10 cellular contexts compared by ENCODE assay signal in genomic region chr6:166951670-166952060, GRCh38. TPM values are rescaled to one million over a fixed set of nuclear protein-coding genes. Genes with fewer than 3 reads are reported as not detected.
DNase-seq lines count a peak whose midpoint lies in the region; ATAC-seq, FAIRE-seq and TF ChIP-seq lines count a peak whose summit lies in the region.
"Had no signal": no experiment of that assay in that cellular context is flagged by ENCODE, and none has a peak within 500 bp of the region (broad histone marks: within the 10 kb centered on the region; RNA-seq: fewer than 3 reads in every experiment).

No MANE protein-coding gene starts in this region.

- H3K79me2 ChIP-seq in OCI-LY3 (ENCODE audit: low read length): no peaks in the 10 kb centered on the region
- H3K79me2 ChIP-seq in K562 (ENCODE audit: control insufficient read depth, insufficient read depth, low read length): peaks cover 15% of the 10 kb centered on the region

- H3K9me3 ChIP-seq in OCI-LY3 (ENCODE audit: insufficient read depth, low read length) (no peaks in the 10 kb centered on the region), K562 (replicated peaks; ENCODE audit: control insufficient read depth, insufficient read depth, low read depth, low read length) (no peaks in the 10 kb centered on the region)

- BruUV-seq in K562 (replicated peaks; lab: Mats Ljungman, UMichigan): no TSS peak

- peaks cover 19% of the 10 kb centered on the region for H3K27me3 ChIP-seq in OCI-LY3 (ENCODE audit: low read depth, low read length)
- no peaks in the 10 kb centered on the region for H3K27me3 ChIP-seq in K562 (ENCODE audit: control insufficient read depth in 2 of 2, insufficient read depth in 2 of 2, low read length in 2 of 2)

- H4K20me1 ChIP-seq in OCI-LY3 (ENCODE audit: insufficient read depth, low read length): peaks cover 34% of the 10 kb centered on the region
- no peaks in the 10 kb centered on the region; the same call in 1 of the 2 replicates for H4K20me1 ChIP-seq in K562 (replicated peaks; ENCODE audit: control insufficient read depth, insufficient read depth, low read length)

- H3K36me3 ChIP-seq in OCI-LY3 (replicated peaks; ENCODE audit: low read depth, low read length) (peaks cover 14% of the 10 kb centered on the region), K562 (ENCODE audit: control insufficient read depth, insufficient read depth, low read length) (peaks cover 26% of the 10 kb centered on the region; the same call in 2 of the 3 replicates)

- peaks cover 2% of the 10 kb centered on the region for H3K9me1 ChIP-seq in K562 (ENCODE audit: control insufficient read depth, insufficient read depth, low read length)

- CTCF ChIA-PET in K562 (lab: Yijun Ruan, JAX; ENCODE audit: low intra/inter-chr PET ratio): interaction anchor here (2.0 kb wide), 1 partner anchor 165 kb away, joined by 9 read pairs; no protein-coding TSS in a partner anchor

- DNase-seq in activated effector memory CD4-positive, alpha-beta T cell treated with anti-CD3 and anti-CD28 coated beads, Interleukin-2, amount 50 U/mL, for 16 hours: peak; percentile 63
- no peak for DNase-seq in activated effector memory CD4-positive, alpha-beta T cell treated with Interleukin-2 at 50 U/mL for 16 hours
- DNase-seq in K562 (ENCODE audit: extremely low read depth in 1 of 4, low spot score in 3 of 4) (no peak), NCI-H774 (lab: John Stamatoyannopoulos, UW) (no peak), DMS79 (lab: John Stamatoyannopoulos, UW) (no peak)
- no peak for DNase-seq in stimulated activated naive B cell treated with anti-CD40 and anti-IgM and Interleukin-4, amounts not matched to agents 10 μg/mL and 1 μg/mL and 100 μg/mL, for 72 hours
- DNase-seq: NCI-H446 treated with DMSO at 0.1 percent for 48 hours had no signal

- H3K27ac ChIP-seq in OCI-LY3 (ENCODE audit: low read length) (peak overlapping the region; percentile 89), K562 (ENCODE audit: extremely low read depth, low read depth, low read length) (no peak overlapping the region)

- peak overlapping the region; percentile 98; the same call in 1 of the 2 replicates for H3K4me2 ChIP-seq in OCI-LY3 (ENCODE audit: low read length)
- H3K4me2 ChIP-seq in K562 (ENCODE audit: insufficient read depth, low read length): no peak overlapping the region

- TF ChIP-seq POLR2A in K562 (conservative IDR thresholded peaks at IDR 0.05): no peak

- H3K27ac Mint-ChIP-seq in stimulated activated naive B cell treated with anti-CD40 and anti-IgM and Interleukin-4, amounts not matched to agents 10 μg/mL and 1 μg/mL and 100 μg/mL, for 72 hours: peak overlapping the region; percentile 96

- peaks cover 45 to 66% of the 10 kb centered on the region in 2 donors for H3K4me1 Mint-ChIP-seq in stimulated activated naive B cell treated with anti-CD40 and anti-IgM and Interleukin-4, amounts not matched to agents 10 μg/mL and 1 μg/mL and 100 μg/mL, for 72 hours

- TF ChIP-seq CTCF in OCI-LY3 (IDR thresholded peaks at IDR 0.05; ENCODE audit: low read depth, low read length) (no peak), K562 (IDR thresholded peaks at IDR 0.05 in 2 of 3, conservative IDR thresholded peaks at IDR 0.05 in 1 of 3; ENCODE audit: insufficient read depth in 2 of 3, low read depth in 1 of 3, low read length in 3 of 3) (no peak; a peak in 1 of 6 replicates)

- H3K4me3 Mint-ChIP-seq in stimulated activated naive B cell treated with anti-CD40 and anti-IgM and Interleukin-4, amounts not matched to agents 10 μg/mL and 1 μg/mL and 100 μg/mL, for 72 hours: peak overlapping the region; percentile 86 to 87

- ATAC-seq in K562 (no peak), HG02798 (IDR thresholded peaks at IDR 0.05; ENCODE audit: poor library complexity, unreplicated experiment) (no peak)
- ATAC-seq in stimulated activated naive B cell treated with anti-CD40 and anti-IgM and Interleukin-4, amounts not matched to agents 10 μg/mL and 1 μg/mL and 100 μg/mL, for 72 hours (replicated peaks): no peak

- TF ChIP-seq EP300 in K562 (IDR thresholded peaks at IDR 0.05; ENCODE audit: low read length): no peak

- H3K27me3 Mint-ChIP-seq in stimulated activated naive B cell treated with anti-CD40 and anti-IgM and Interleukin-4, amounts not matched to agents 10 μg/mL and 1 μg/mL and 100 μg/mL, for 72 hours: no peaks in the 10 kb centered on the region

- POLR2A ChIA-PET in K562 (lab: Yijun Ruan, JAX): interaction anchor here (0.7 to 1.7 kb wide), 4 partner anchors 9 to 132 kb away, joined by 3 to 4 read pairs (median 4); no protein-coding TSS in a partner anchor

- H3K9ac ChIP-seq in OCI-LY3 (ENCODE audit: low read length): no peak overlapping the region
- H3K9ac ChIP-seq in K562 (ENCODE audit: insufficient read depth in 1 of 2, low read depth in 2 of 2, low read length in 2 of 2): no peak overlapping the region

- intact Hi-C loops in K562 (cut with micrococcal nuclease): loop anchor here (1.0 to 2.0 kb wide), 3 partner anchors 101 to 191 kb away; no protein-coding TSS in a partner anchor

- peak overlapping the region; percentile 30; the same call in 1 of the 2 replicates for H3K4me3 ChIP-seq in OCI-LY3 (ENCODE audit: low read length)
- H3K4me3 ChIP-seq in K562: no peak overlapping the region

- FAIRE-seq in K562 (lab: Jason Lieb, UNC): no peak
- FAIRE-seq: bronchial epithelial cell had no signal

- H2AFZ ChIP-seq in OCI-LY3 (ENCODE audit: low read depth, low read length) (no peak overlapping the region), K562 (ENCODE audit: low read depth, low read length) (no peak overlapping the region)

- 38% methylated on average over 3 of the region's 3 CpGs for WGBS in K562 (ENCODE audit: insufficient coverage, low coverage, missing lambda C conversion rate)

- H3K4me1 ChIP-seq in OCI-LY3 (ENCODE audit: low read length): peaks cover 51% of the 10 kb centered on the region
- peaks cover 25 to 31% of the 10 kb centered on the region in 2 experiments for H3K4me1 ChIP-seq in K562 (replicated peaks in 1 of 2; ENCODE audit: control insufficient read depth in 2 of 2, insufficient read depth in 2 of 2, low read length in 2 of 2)

- H3K9me3 Mint-ChIP-seq in stimulated activated naive B cell treated with anti-CD40 and anti-IgM and Interleukin-4, amounts not matched to agents 10 μg/mL and 1 μg/mL and 100 μg/mL, for 72 hours: no peaks in the 10 kb centered on the region

- in situ Hi-C loops in K562 (cut with MboI): loop anchor here (10.0 kb wide), 1 partner anchor 177 kb away; no protein-coding TSS in a partner anchor

- H3K36me3 Mint-ChIP-seq in stimulated activated naive B cell treated with anti-CD40 and anti-IgM and Interleukin-4, amounts not matched to agents 10 μg/mL and 1 μg/mL and 100 μg/mL, for 72 hours: peaks cover 11 to 16% of the 10 kb centered on the region in 2 donors

- TF ChIP-seq RAD21 in K562 (CRISPR knock-in tag; conservative IDR thresholded peaks at IDR 0.05 in 1 of 2, IDR thresholded peaks at IDR 0.05 in 1 of 2): no peak

TF ChIP-seq in K562, 482 proteins besides CTCF, POLR2A, EP300 and RAD21 (continues in another document):
- TF ChIP-seq POLR2B (IDR thresholded peaks at IDR 0.05; ENCODE audit: low read depth, partially characterized antibody): no peak
- TF ChIP-seq, protein P1, sequence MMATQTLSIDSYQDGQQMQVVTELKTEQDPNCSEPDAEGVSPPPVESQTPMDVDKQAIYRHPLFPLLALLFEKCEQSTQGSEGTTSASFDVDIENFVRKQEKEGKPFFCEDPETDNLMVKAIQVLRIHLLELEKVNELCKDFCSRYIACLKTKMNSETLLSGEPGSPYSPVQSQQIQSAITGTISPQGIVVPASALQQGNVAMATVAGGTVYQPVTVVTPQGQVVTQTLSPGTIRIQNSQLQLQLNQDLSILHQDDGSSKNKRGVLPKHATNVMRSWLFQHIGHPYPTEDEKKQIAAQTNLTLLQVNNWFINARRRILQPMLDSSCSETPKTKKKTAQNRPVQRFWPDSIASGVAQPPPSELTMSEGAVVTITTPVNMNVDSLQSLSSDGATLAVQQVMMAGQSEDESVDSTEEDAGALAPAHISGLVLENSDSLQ (IDR thresholded peaks at IDR 0.05): no peak

RNA-seq across cellular contexts. Expression of gene RNASET2, which starts 4.7 kb away (rescaled TPM):
- total RNA-seq in K562 (2011; cell fraction: chromatin; rRNA removed; ENCODE audit: low replicate concordance): 55.9 TPM in 2 replicates
- 54.7 and 61.6 TPM in 2 replicates for total RNA-seq in K562 (2011; cell fraction: nucleolus; rRNA removed)
- total RNA-seq in K562 (2011; cell fraction: nucleoplasm; rRNA removed): 64.9 and 75.9 TPM in 2 replicates
- total RNA-seq in K562 (2014; rRNA removed) (138 and 168 TPM in 2 replicates), K562 (2014; rRNA removed; fragmentation: Illumina TruSeq; extraction: Trizol) (66.4 and 66.9 TPM in 2 replicates), K562 (2015; rRNA removed; fragmentation: Illumina TruSeq; extraction: Trizol) (130 and 141 TPM in 2 replicates), K562 (2021) (99.2 and 105 TPM in 2 replicates)
- polyA plus RNA-seq in K562 (2011; rRNA removed) (46.4 and 211 TPM in 2 replicates), K562 (2014; fragmentation: Illumina TruSeq; extraction: Trizol) (75.2 and 91.3 TPM in 2 replicates), K562 (2014; fragmentation: Nextera tagmentation; extraction: Ambion mirVana) (10 to 100 TPM in 1 of 2 experiments, 1 to 10 TPM in 1; 7.4 to 15.8 TPM), K562 (2014; rRNA removed) (108 and 124 TPM in 2 replicates)
- 45.3 and 139 TPM in 2 replicates for polyA plus RNA-seq in K562 (2011; cell fraction: cytosol; rRNA removed)
- 31.3 and 148 TPM in 2 replicates for polyA plus RNA-seq in K562 (2011; cell fraction: nucleus; rRNA removed)
- 137 and 140 TPM in 2 replicates for polyA plus RNA-seq in K562 (2012)
- polyA minus RNA-seq in K562 (2011; rRNA and poly(A)+ RNA removed): 20.3 and 116 TPM in 2 replicates
- polyA minus RNA-seq in K562 (2011; cell fraction: cytosol; rRNA and poly(A)+ RNA removed): 14.3 and 84.4 TPM in 2 replicates
- 9.3 and 51.3 TPM in 2 replicates for polyA minus RNA-seq in K562 (2011; cell fraction: nucleus; rRNA and poly(A)+ RNA removed)

RNA-seq across cellular contexts. Expression of gene CEP43, which starts 47.5 kb away (rescaled TPM):
- 34.2 and 114 TPM in 2 replicates for total RNA-seq in K562 (2011; cell fraction: chromatin; rRNA removed; ENCODE audit: low replicate concordance)
- 16.7 and 17.3 TPM in 2 replicates for total RNA-seq in K562 (2011; cell fraction: nucleolus; rRNA removed)
- 37.0 and 57.8 TPM in 2 replicates for total RNA-seq in K562 (2011; cell fraction: nucleoplasm; rRNA removed)
- total RNA-seq in K562 (2014; rRNA removed): 42.2 and 43.3 TPM in 2 replicates
- 53.8 and 57.2 TPM in 2 replicates for total RNA-seq in K562 (2014; rRNA removed; fragmentation: Illumina TruSeq; extraction: Trizol)
- 47.8 and 53.8 TPM in 2 replicates for total RNA-seq in K562 (2015; rRNA removed; fragmentation: Illumina TruSeq; extraction: Trizol)
- 31.4 and 36.5 TPM in 2 replicates for total RNA-seq in K562 (2021)
- 47.4 and 55.7 TPM in 2 replicates for polyA plus RNA-seq in K562 (2011; rRNA removed)
- polyA plus RNA-seq in K562 (2011; cell fraction: cytosol; rRNA removed): 8.0 and 16.6 TPM in 2 replicates
- polyA plus RNA-seq in K562 (2011; cell fraction: nucleus; rRNA removed): 45.3 and 63.2 TPM in 2 replicates
- 20.9 and 24.4 TPM in 2 replicates for polyA plus RNA-seq in K562 (2012)
- 41.0 and 52.1 TPM in 2 replicates for polyA plus RNA-seq in K562 (2014; fragmentation: Illumina TruSeq; extraction: Trizol)
- polyA plus RNA-seq in K562 (2014; fragmentation: Nextera tagmentation; extraction: Ambion mirVana): 10 to 100 TPM; 15.2 to 19.3 TPM
- 47.4 and 52.7 TPM in 2 replicates for polyA plus RNA-seq in K562 (2014; rRNA removed)
- 58.5 and 58.8 TPM in 2 replicates for polyA minus RNA-seq in K562 (2011; rRNA and poly(A)+ RNA removed)
- polyA minus RNA-seq in K562 (2011; cell fraction: cytosol; rRNA and poly(A)+ RNA removed): 13.8 and 20.2 TPM in 2 replicates
- polyA minus RNA-seq in K562 (2011; cell fraction: nucleus; rRNA and poly(A)+ RNA removed): 23.6 and 45.0 TPM in 2 replicates
